ENCODE assay signal across 1 cellular context in genomic region chr13:43072394-43072793, GRCh38.
A peak's percentile ranks its signal among the peaks of the same experiment; 100 is the strongest.
TF ChIP-seq lines count a peak whose summit lies in the region.

No MANE protein-coding gene starts in this region.

TF ChIP-seq in H1, 55 proteins besides CTCF, POLR2A, EP300 and RAD21:
- TF ChIP-seq CBX5 (IDR thresholded peaks at IDR 0.05; ENCODE audit: low read depth, low read length) (no peak), CEBPB (IDR thresholded peaks at IDR 0.05; ENCODE audit: low read depth, low read length) (peak; percentile 99)
